In genomic region chr2:1771626-1772280, GRCh38 we compare ENCODE assay signal across 18 cellular contexts. TPM values are rescaled to one million over a fixed set of nuclear protein-coding genes. Genes with fewer than 3 reads are reported as not detected.
DNase-seq lines count a peak whose midpoint lies in the region; ATAC-seq and TF ChIP-seq lines count a peak whose summit lies in the region.
"Had no signal": no experiment of that assay in that cellular context is flagged by ENCODE, and none has a peak within 500 bp of the region (broad histone marks: within the 10 kb centered on the region; RNA-seq: fewer than 3 reads in every experiment).

No MANE protein-coding gene starts in this region.

- no peaks in the 10 kb centered on the region for H3K9me3 ChIP-seq in KOPT-K1 (ENCODE audit: insufficient read depth, low read length, poor library complexity, severe bottlenecking)
- H3K9me3 ChIP-seq in upper lobe of right lung, result no peaks in the 10 kb centered on the region
- H3K9me3 ChIP-seq in neural progenitor cell (ENCODE audit: low read depth), result no peaks in the 10 kb centered on the region
- H3K9me3 ChIP-seq: SJSA1 had no signal

- H3K4me1 Mint-ChIP-seq in neural progenitor cell, result peaks cover 12% of the 10 kb centered on the region

- no peak overlapping the region for H2AFZ ChIP-seq in neural progenitor cell (replicated peaks)

- H3K79me2 ChIP-seq in neural progenitor cell (ENCODE audit: low read depth), result no peaks in the 10 kb centered on the region

- no peaks in the 10 kb centered on the region for H3K36me3 Mint-ChIP-seq in neural progenitor cell

- H3K27me3 ChIP-seq in upper lobe of right lung (no peaks in the 10 kb centered on the region), neural progenitor cell (no peaks in the 10 kb centered on the region)
- H3K27me3 ChIP-seq: SJSA1 had no signal

- intact Hi-C loops in posterior vena cava (cut with DNase I) (no loop called here), upper lobe of right lung (cut with DNase I) (no loop called here)

- H3K4me3 ChIP-seq in upper lobe of right lung (no peak overlapping the region), neural progenitor cell (no peak overlapping the region)
- H3K4me3 ChIP-seq: K562, SJSA1 had no signal

- H3K27ac ChIP-seq in KOPT-K1 (ENCODE audit: low read depth, low read length, poor library complexity, severe bottlenecking) (peak overlapping the region; percentile 30), upper lobe of right lung (no peak overlapping the region), neural progenitor cell (no peak overlapping the region)
- H3K27ac ChIP-seq: SJSA1 had no signal

- H3K4me1 ChIP-seq in upper lobe of right lung (peaks cover 17% of the 10 kb centered on the region), neural progenitor cell (peaks cover 15% of the 10 kb centered on the region)

- H3K27me3 Mint-ChIP-seq in neural progenitor cell (ENCODE audit: insufficient read depth, low read depth), result peaks cover 11% of the 10 kb centered on the region

- H3K9ac ChIP-seq in neural progenitor cell, result no peak overlapping the region

- TF ChIP-seq CTCF in upper lobe of right lung (IDR thresholded peaks at IDR 0.05), result no peak
- TF ChIP-seq CTCF in neural progenitor cell (IDR thresholded peaks at IDR 0.05), result no peak

- H4K20me1 ChIP-seq in neural progenitor cell (ENCODE audit: low read depth), result no peaks in the 10 kb centered on the region

- ATAC-seq in upper lobe of right lung, result peak; percentile 78
- ATAC-seq: K562, PC-3 had no signal

- DNase-seq in islet precursor cell (peak; percentile 49), posterior vena cava (ENCODE audit: low spot score) (peak; percentile 58), upper lobe of right lung (no peak), neural progenitor cell (ENCODE audit: low spot score) (no peak)
- no peak for DNase-seq in activated naive CD4-positive, alpha-beta T cell treated with anti-CD3 and anti-CD28 coated beads, Interleukin-2, amount 50 U/mL, for 16 hours
- no peak for DNase-seq in stimulated activated CD4-positive, alpha-beta T cell treated with anti-CD3 and anti-CD28 coated beads, Interleukin-4, amount 100 ng/mL, for 4 hours
- DNase-seq: ACHN, AML-193, COR-L47, DMS153, GOT3, NCI-H1436, NCI-H2029 treated with DMSO at 0.1 percent for 48 hours, NCI-H748 treated with DMSO at 0.1 percent for 48 hours, PC-3 had no signal

- H3K36me3 ChIP-seq in KOPT-K1 (ENCODE audit: insufficient read depth, low read length) (peaks cover 67% of the 10 kb centered on the region), upper lobe of right lung (no peaks in the 10 kb centered on the region), neural progenitor cell (no peaks in the 10 kb centered on the region)
- H3K36me3 ChIP-seq: SJSA1 had no signal

- H3K4me3 Mint-ChIP-seq in neural progenitor cell, result no peak overlapping the region

- peaks cover 5% of the 10 kb centered on the region for H3F3A ChIP-seq in neural progenitor cell (ENCODE audit: low read depth)

- no peak overlapping the region for H3K27ac Mint-ChIP-seq in neural progenitor cell

- H3K4me2 ChIP-seq in neural progenitor cell, result no peak overlapping the region

- no peaks in the 10 kb centered on the region for H3K9me3 Mint-ChIP-seq in neural progenitor cell

RNA-seq across cellular contexts. Expression of gene PXDN, which starts 27.4 kb away (rescaled TPM):
- 10 to 100 TPM; 75.3 to 85.8 TPM for total RNA-seq in posterior vena cava
- total RNA-seq in upper lobe of right lung, result 58.4 TPM
- total RNA-seq in neural progenitor cell (ENCODE audit: low replicate concordance), result 118 and 128 TPM in 2 replicates

Comparison
In these comparisons a context has a peak if more than half of its experiments do, and no peak if none do; other contexts are left out.
1. DNase-seq: peak in islet precursor cell (single experiment) and posterior vena cava (single experiment); none in upper lobe of right lung (single experiment), activated naive CD4-positive, alpha-beta T cell treated with anti-CD3 and anti-CD28 coated beads, Interleukin-2, amount 50 U/mL, for 16 hours (single experiment), neural progenitor cell (single experiment) and stimulated activated CD4-positive, alpha-beta T cell treated with anti-CD3 and anti-CD28 coated beads, Interleukin-4, amount 100 ng/mL, for 4 hours (0 of 2).